27 cellular contexts compared by ENCODE assay signal in the genomic region with DNA sequence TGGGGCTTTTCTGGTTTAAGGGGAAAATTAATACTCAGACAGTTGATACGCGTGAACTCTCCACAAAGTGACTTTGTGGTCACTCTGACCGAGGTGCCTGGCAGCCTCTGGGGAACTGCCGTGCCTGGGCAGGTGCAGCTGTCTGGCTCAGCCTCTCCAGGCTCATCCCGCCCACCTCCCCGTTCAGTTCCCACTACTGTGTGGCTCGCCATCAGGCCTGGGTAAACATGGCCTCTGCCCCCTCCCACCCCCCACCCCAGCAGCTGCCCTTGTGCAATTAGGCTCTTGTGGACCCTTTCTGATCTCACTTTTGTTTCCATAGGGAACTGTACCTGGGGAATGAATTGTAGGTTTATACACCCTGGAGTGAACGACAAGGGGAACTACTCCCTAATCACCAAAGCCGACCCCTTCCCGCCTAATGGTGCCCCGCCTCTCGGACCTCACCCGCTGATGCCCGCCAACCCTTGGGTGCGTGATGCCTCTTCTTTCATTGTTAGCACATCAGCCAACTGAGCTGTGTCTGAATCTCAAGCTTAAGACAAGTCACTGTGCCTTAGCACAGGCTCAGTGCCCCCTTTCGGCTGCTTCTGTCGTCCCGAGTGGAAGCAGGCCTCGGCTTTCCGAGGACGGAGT. TPM values are rescaled to one million over a fixed set of nuclear protein-coding genes. Genes with fewer than 3 reads are reported as not detected.
DNase-seq lines count a peak whose midpoint lies in the region; ATAC-seq, FAIRE-seq and TF ChIP-seq lines count a peak whose summit lies in the region.
"Had no signal": no experiment of that assay in that cellular context is flagged by ENCODE, and none has a peak within 500 bp of the region (broad histone marks: within the 10 kb centered on the region; RNA-seq: fewer than 3 reads in every experiment).

No MANE protein-coding gene starts in this region.

- no peak overlapping the region for H3K4me3 ChIP-seq in MM.1S (ENCODE audit: low read length)
- H3K4me3 ChIP-seq in GM12878 = no peak overlapping the region
- no peak overlapping the region for H3K4me3 ChIP-seq in spleen
- H3K4me3 ChIP-seq: GM23248, psoas muscle had no signal

- peaks cover 33% of the 10 kb centered on the region for H3K36me3 Mint-ChIP-seq in activated naive CD8-positive, alpha-beta T cell treated with anti-CD3 and anti-CD28 coated beads, Interleukin-2, amount 50 U/mL, for 24 hours (ENCODE audit: low read depth)

- no peaks in the 10 kb centered on the region for H3K9me2 ChIP-seq in MM.1S (replicated peaks; ENCODE audit: insufficient read depth, low read length)

- DNase-seq in NCI-H1417 (lab: John Stamatoyannopoulos, UW) (peak; percentile 38 to 85 (median 59)), NCI-H1417 treated with DMSO at 0.1 percent for 48 hours (lab: John Stamatoyannopoulos, UW) (no peak), MM.1S (peak; percentile 58), GM12878 (ENCODE audit: low read depth, low spot score) (no peak), spleen (no peak), SW 1271 (lab: John Stamatoyannopoulos, UW) (no peak)
- no peak for DNase-seq in activated naive CD8-positive, alpha-beta T cell treated with anti-CD3 and anti-CD28 coated beads, Interleukin-2, amount 50 U/mL, for 24 hours
- DNase-seq: activated CD4-positive, alpha-beta memory T cell treated with anti-CD3 and anti-CD28 coated beads for 36 hours; activated T-cell treated with anti-CD3 and anti-CD28 coated beads for 4 hours; amygdala; BE2C; caudate nucleus; foreskin melanocyte; GM23248; kidney glomerular epithelial cell; NCI-H1105; psoas muscle; SIG-M5; T-helper 2 cell; WERI-Rb-1 had no signal

- in situ Hi-C loops in GM12878 (cut with MboI) = no loop called here

- no peak for TF ChIP-seq POLR2A in GM12878 (IDR thresholded peaks at IDR 0.05; ENCODE audit: low read depth, low read length)
- TF ChIP-seq POLR2A in spleen (IDR thresholded peaks at IDR 0.05) = no peak

- FAIRE-seq in GM12878 (lab: Jason Lieb, UNC) = no peak
- FAIRE-seq: D721Med had no signal

- H3K9me3 Mint-ChIP-seq in activated naive CD8-positive, alpha-beta T cell treated with anti-CD3 and anti-CD28 coated beads, Interleukin-2, amount 50 U/mL, for 24 hours = no peaks in the 10 kb centered on the region
- H3K9me3 Mint-ChIP-seq: activated CD4-positive, alpha-beta memory T cell treated with anti-CD3 and anti-CD28 coated beads for 36 hours; mesothelial cell of epicardium; nephron; type B pancreatic cell had no signal

- CTCF ChIA-PET in GM12878 (lab: Yijun Ruan, JAX) = no interaction called here

- no TSS peak for BruUV-seq in GM12878 (replicated peaks; lab: Mats Ljungman, UMichigan)

- no peaks in the 10 kb centered on the region for H3K27me3 ChIP-seq in MM.1S (replicated peaks; ENCODE audit: insufficient read depth, low read length)
- no peaks in the 10 kb centered on the region for H3K27me3 ChIP-seq in GM12878 (replicated peaks in 1 of 2; ENCODE audit: control insufficient read depth in 2 of 2, insufficient read depth in 2 of 2, low read length in 1 of 2)
- H3K27me3 ChIP-seq in spleen (replicated peaks in 1 of 7) = no peaks in the 10 kb centered on the region
- H3K27me3 ChIP-seq: BE2C had no signal

- H3K9ac ChIP-seq in MM.1S (ENCODE audit: low read length) (no peak overlapping the region), GM12878 (ENCODE audit: control insufficient read depth, insufficient read depth, low read length) (no peak overlapping the region)
- H3K9ac ChIP-seq: GM23248 had no signal

- H3K4me1 Mint-ChIP-seq in activated naive CD8-positive, alpha-beta T cell treated with anti-CD3 and anti-CD28 coated beads, Interleukin-2, amount 50 U/mL, for 24 hours = peaks cover 5% of the 10 kb centered on the region
- H3K4me1 Mint-ChIP-seq: mesothelial cell of epicardium, nephron had no signal

- intact Hi-C loops in GM12878 (cut with micrococcal nuclease; ENCODE audit: unreplicated experiment) = no loop called here
- intact Hi-C loops in spleen (cut with DNase I; ENCODE audit: low total_unique reads) = no loop called here

- ATAC-seq in GM12878 (peak; percentile 67), GM18861 (IDR thresholded peaks at IDR 0.05; ENCODE audit: unreplicated experiment) (no peak)
- ATAC-seq in activated naive CD8-positive, alpha-beta T cell treated with anti-CD3 and anti-CD28 coated beads, Interleukin-2, amount 50 U/mL, for 24 hours = no peak

- POLR2A ChIA-PET in GM12878 (lab: Charles Lee) = interaction anchor here (0.5 kb wide), 1 partner anchor 643 kb away, joined by 3 read pairs; no protein-coding TSS in a partner anchor

- TF ChIP-seq CTCF in MM.1S (IDR thresholded peaks at IDR 0.05; ENCODE audit: low read length) (no peak), GM12878 (IDR thresholded peaks at IDR 0.05 in 2 of 3, conservative IDR thresholded peaks at IDR 0.05 in 1 of 3; ENCODE audit: control insufficient read depth in 2 of 3, extremely low read depth in 1 of 3, insufficient read depth in 1 of 3, low read depth in 3 of 3, low read length in 3 of 3) (no peak), spleen (IDR thresholded peaks at IDR 0.05 in 8 of 11, conservative IDR thresholded peaks at IDR 0.05 in 3 of 11) (no peak)

- H3K79me2 ChIP-seq in MM.1S (ENCODE audit: low read length) = peaks cover 27% of the 10 kb centered on the region
- peaks cover 8% of the 10 kb centered on the region for H3K79me2 ChIP-seq in GM12878 (ENCODE audit: control insufficient read depth, insufficient read depth, low read length)

- H2AFZ ChIP-seq in MM.1S (ENCODE audit: low read length) (no peak overlapping the region), GM12878 (ENCODE audit: control insufficient read depth, low read depth, low read length) (no peak overlapping the region)
- H2AFZ ChIP-seq: GM23248 had no signal

- RAD21 ChIA-PET in GM12878 (lab: Charles Lee; ENCODE audit: unreplicated experiment) = no interaction called here

- SMC1A ChIA-PET in GM12878 (lab: Charles Lee; ENCODE audit: uncharacterized antibody, unreplicated experiment) = interaction anchor here (0.9 kb wide), 1 partner anchor 27 kb away, joined by 3 read pairs; no protein-coding TSS in a partner anchor

- no peaks in the 10 kb centered on the region for H3K9me3 ChIP-seq in MM.1S (replicated peaks; ENCODE audit: insufficient read depth, low read length)
- H3K9me3 ChIP-seq in GM12878 (replicated peaks; ENCODE audit: control insufficient read depth, insufficient read depth, low read length) = no peaks in the 10 kb centered on the region
- no peaks in the 10 kb centered on the region for H3K9me3 ChIP-seq in spleen
- H3K9me3 ChIP-seq: BE2C, psoas muscle had no signal

- H3K4me3 Mint-ChIP-seq in activated naive CD8-positive, alpha-beta T cell treated with anti-CD3 and anti-CD28 coated beads, Interleukin-2, amount 50 U/mL, for 24 hours = no peak overlapping the region
- H3K4me3 Mint-ChIP-seq: activated CD4-positive, alpha-beta memory T cell treated with anti-CD3 and anti-CD28 coated beads for 36 hours; mesothelial cell of epicardium; nephron; type B pancreatic cell had no signal

- peaks cover 22% of the 10 kb centered on the region for H3F3A ChIP-seq in MM.1S (ENCODE audit: insufficient read depth, low read length)

- H3K27ac ChIP-seq in MM.1S (ENCODE audit: low read length) (peak overlapping the region; percentile 76), GM12878 (ENCODE audit: control insufficient read depth, insufficient read depth) (peak overlapping the region; percentile 54), spleen (peak overlapping the region in 5 of 8 donors; percentile 48 to 92 (median 85))
- H3K27ac ChIP-seq: 22Rv1, GM23248, psoas muscle, WERI-Rb-1 had no signal

- H3K4me2 ChIP-seq in MM.1S (ENCODE audit: low read depth, low read length) (peak overlapping the region; percentile 49; the same call in 1 of the 2 replicates), GM12878 (ENCODE audit: control insufficient read depth, insufficient read depth) (no peak overlapping the region)

- no peak for TF ChIP-seq EP300 in GM12878 (IDR thresholded peaks at IDR 0.05; ENCODE audit: borderline replicate concordance in 1 of 2, control insufficient read depth in 1 of 2, low read depth in 2 of 2, low read length in 2 of 2)

- 79% methylated on average over 21 of the region's 21 CpGs for WGBS in GM12878 (ENCODE audit: insufficient coverage, insufficient replicate concordance, low lambda C conversion rate, missing lambda C conversion rate)
- 83 to 87% (median 84%) methylated on average over 20 to 21 of the region's 21 CpGs for WGBS in spleen, 5 donors

- H3K27me3 Mint-ChIP-seq in activated naive CD8-positive, alpha-beta T cell treated with anti-CD3 and anti-CD28 coated beads, Interleukin-2, amount 50 U/mL, for 24 hours = no peaks in the 10 kb centered on the region
- H3K27me3 Mint-ChIP-seq: activated CD4-positive, alpha-beta memory T cell treated with anti-CD3 and anti-CD28 coated beads for 36 hours; type B pancreatic cell had no signal

- H3K4me1 ChIP-seq in MM.1S (ENCODE audit: low read length) (peaks cover 21% of the 10 kb centered on the region), GM12878 (ENCODE audit: control insufficient read depth, insufficient read depth, low read length) (no peaks in the 10 kb centered on the region; the same call in none of the 2 replicates), spleen (peaks cover 7 to 95% (median 66%) of the 10 kb centered on the region in 6 donors)
- H3K4me1 ChIP-seq: BE2C, psoas muscle had no signal

- no peak for TF ChIP-seq RAD21 in GM12878 (IDR thresholded peaks at IDR 0.05; ENCODE audit: insufficient read depth, low read depth, low read length)

- H3K27ac Mint-ChIP-seq in activated naive CD8-positive, alpha-beta T cell treated with anti-CD3 and anti-CD28 coated beads, Interleukin-2, amount 50 U/mL, for 24 hours = no peak overlapping the region
- H3K27ac Mint-ChIP-seq: activated CD4-positive, alpha-beta memory T cell treated with anti-CD3 and anti-CD28 coated beads for 36 hours; mesothelial cell of epicardium; nephron; type B pancreatic cell had no signal

- H3K36me3 ChIP-seq in MM.1S (replicated peaks; ENCODE audit: insufficient read depth, low read length) = no peaks in the 10 kb centered on the region; the same call in 1 of the 2 replicates
- peaks cover 28 to 29% of the 10 kb centered on the region in 2 experiments for H3K36me3 ChIP-seq in GM12878 (ENCODE audit: control insufficient read depth in 2 of 2, insufficient read depth in 2 of 2, low read length in 1 of 2)
- H3K36me3 ChIP-seq in spleen = peaks cover 3 to 84% (median 49%) of the 10 kb centered on the region in 6 donors
- H3K36me3 ChIP-seq: WERI-Rb-1 had no signal

- H4K20me1 ChIP-seq in MM.1S (ENCODE audit: insufficient read depth, low read length) = no peaks in the 10 kb centered on the region
- H4K20me1 ChIP-seq in GM12878 (ENCODE audit: control insufficient read depth, insufficient read depth) = no peaks in the 10 kb centered on the region

RNA-seq across cellular contexts. Expression of a gene that starts 27.8 kb away (rescaled TPM):
- total RNA-seq in GM12878 (2013; cell fraction: nucleolus; rRNA removed) = 32.5 and 33.9 TPM in 2 replicates
- total RNA-seq in GM12878 (2014; rRNA removed) = 8.6 and 12.5 TPM in 2 replicates
- 14.9 and 15.9 TPM in 2 replicates for total RNA-seq in GM12878 (2014; rRNA removed; fragmentation: Illumina TruSeq; extraction: Trizol)
- 50.4 and 58.3 TPM in 2 replicates for total RNA-seq in GM12878 (2021)
- polyA plus RNA-seq in GM12878 (2011; ENCODE audit: low read depth) = 11.2 TPM
- 5.5 and 8.5 TPM in 2 replicates for polyA plus RNA-seq in GM12878 (2011; rRNA removed)
- polyA plus RNA-seq in GM12878 (2011; cell fraction: cytosol; rRNA removed) = 10.5 and 12.9 TPM in 2 replicates
- 33.8 and 48.9 TPM in 2 replicates for polyA plus RNA-seq in GM12878 (2011; cell fraction: nucleus; rRNA removed)
- polyA plus RNA-seq in GM12878 (2012) = 24.7 and 25.2 TPM in 2 replicates
- polyA plus RNA-seq in GM12878 (2014; fragmentation: Illumina TruSeq; extraction: Trizol) = 14.7 and 29.0 TPM in 2 replicates
- 1 to 10 TPM; 1.0 to 3.2 TPM for polyA plus RNA-seq in GM12878 (2014; fragmentation: Nextera tagmentation; extraction: Ambion mirVana)
- 29.1 and 37.5 TPM in 2 replicates for polyA plus RNA-seq in GM12878 (2014; rRNA removed)
- 10 to 100 TPM; 54.1 to 57.0 TPM for polyA plus RNA-seq in GM12878 (2016; fragmentation: Nextera tagmentation; extraction: Ambion mirVana)
- polyA minus RNA-seq in GM12878 (2011; rRNA and poly(A)+ RNA removed) = 4.7 and 7.5 TPM in 2 replicates
- polyA minus RNA-seq in GM12878 (2011; cell fraction: cytosol; rRNA and poly(A)+ RNA removed) = 7.5 and 8.8 TPM in 2 replicates
- polyA minus RNA-seq in GM12878 (2011; cell fraction: nucleus; rRNA and poly(A)+ RNA removed) = 8.5 and 16.6 TPM in 2 replicates
- total RNA-seq in spleen = 10 to 100 TPM; 24.1 to 65.2 (median 53.6) TPM
- 10 to 100 TPM; 18.0 to 29.3 (median 18.3) TPM for polyA plus RNA-seq in spleen

RNA-seq across cellular contexts. Expression of a gene that starts 40.4 kb away (rescaled TPM):
- not detected in 2 replicates for total RNA-seq in GM12878 (2013; cell fraction: nucleolus; rRNA removed)
- total RNA-seq in GM12878 (2014; rRNA removed) (not detected in 2 replicates), GM12878 (2014; rRNA removed; fragmentation: Illumina TruSeq; extraction: Trizol) (not detected in 2 replicates), GM12878 (2021) (not detected in 2 replicates), spleen (1 to 10 TPM in 1 of 7 donors, under 1 TPM in 1, not detected in 5; 0.82 to 1.2 TPM)
- polyA plus RNA-seq in GM12878 (2011; ENCODE audit: low read depth) = not detected
- polyA plus RNA-seq in GM12878 (2011; rRNA removed) (not detected in 2 replicates), GM12878 (2014; fragmentation: Illumina TruSeq; extraction: Trizol) (not detected in 2 replicates), GM12878 (2014; fragmentation: Nextera tagmentation; extraction: Ambion mirVana) (not detected), GM12878 (2014; rRNA removed) (0.33 TPM in 1 of 2 replicates, not detected in the other), GM12878 (2016; fragmentation: Nextera tagmentation; extraction: Ambion mirVana) (not detected), spleen (under 1 TPM; 0.39 to 0.64 (median 0.47) TPM)
- 0.08 and 0.10 TPM in 2 replicates for polyA plus RNA-seq in GM12878 (2011; cell fraction: cytosol; rRNA removed)
- polyA plus RNA-seq in GM12878 (2011; cell fraction: nucleus; rRNA removed) = 0.31 and 0.55 TPM in 2 replicates
- 0.26 and 0.32 TPM in 2 replicates for polyA plus RNA-seq in GM12878 (2012)
- not detected in 2 replicates for polyA minus RNA-seq in GM12878 (2011; rRNA and poly(A)+ RNA removed)
- polyA minus RNA-seq in GM12878 (2011; cell fraction: cytosol; rRNA and poly(A)+ RNA removed) = not detected in 2 replicates
- polyA minus RNA-seq in GM12878 (2011; cell fraction: nucleus; rRNA and poly(A)+ RNA removed) = not detected in 2 replicates
- total RNA-seq: G401, GM23248, mesothelial cell of epicardium, psoas muscle had no signal
- polyA plus RNA-seq: GM23248, psoas muscle had no signal

RNA-seq across cellular contexts. Expression of a gene that starts 52.9 kb away (rescaled TPM):
- total RNA-seq in GM12878 (2013; cell fraction: nucleolus; rRNA removed) = 178 and 189 TPM in 2 replicates
- total RNA-seq in GM12878 (2014; rRNA removed) = 531 and 598 TPM in 2 replicates
- total RNA-seq in GM12878 (2014; rRNA removed; fragmentation: Illumina TruSeq; extraction: Trizol) = 114 and 132 TPM in 2 replicates
- 373 and 384 TPM in 2 replicates for total RNA-seq in GM12878 (2021)
- polyA plus RNA-seq in GM12878 (2011; ENCODE audit: low read depth) = 92.9 TPM
- 29.3 and 78.7 TPM in 2 replicates for polyA plus RNA-seq in GM12878 (2011; rRNA removed)
- polyA plus RNA-seq in GM12878 (2011; cell fraction: cytosol; rRNA removed) = 257 and 379 TPM in 2 replicates
- polyA plus RNA-seq in GM12878 (2011; cell fraction: nucleus; rRNA removed) = 417 and 477 TPM in 2 replicates
- polyA plus RNA-seq in GM12878 (2012) = 413 and 478 TPM in 2 replicates
- 7.9 and 53.2 TPM in 2 replicates for polyA plus RNA-seq in GM12878 (2014; fragmentation: Illumina TruSeq; extraction: Trizol)
- polyA plus RNA-seq in GM12878 (2014; fragmentation: Nextera tagmentation; extraction: Ambion mirVana) = under 1 TPM; 0.55 to 0.66 TPM
- polyA plus RNA-seq in GM12878 (2014; rRNA removed) = 551 and 668 TPM in 2 replicates
- polyA plus RNA-seq in GM12878 (2016; fragmentation: Nextera tagmentation; extraction: Ambion mirVana) = 100 to 1,000 TPM; 462 to 477 TPM
- 55.5 and 207 TPM in 2 replicates for polyA minus RNA-seq in GM12878 (2011; rRNA and poly(A)+ RNA removed)
- polyA minus RNA-seq in GM12878 (2011; cell fraction: cytosol; rRNA and poly(A)+ RNA removed) = 88.6 and 114 TPM in 2 replicates
- polyA minus RNA-seq in GM12878 (2011; cell fraction: nucleus; rRNA and poly(A)+ RNA removed) = 55.1 and 94.4 TPM in 2 replicates
- total RNA-seq in spleen = 100 to 1,000 TPM; 557 to 820 (median 628) TPM
- 100 to 1,000 TPM; 649 to 925 (median 917) TPM for polyA plus RNA-seq in spleen

Comparison
In these comparisons a context has a peak if more than half of its experiments do, and no peak if none do; other contexts are left out.
1. DNase-seq: peak in NCI-H1417 (3 of 3) and MM.1S (single experiment); none in NCI-H1417 treated with DMSO at 0.1 percent for 48 hours (single experiment), GM12878 (single experiment), spleen (single experiment), SW 1271 (0 of 2) and activated naive CD8-positive, alpha-beta T cell treated with anti-CD3 and anti-CD28 coated beads, Interleukin-2, amount 50 U/mL, for 24 hours (single experiment).
2. Peak in every context shown above with its lines, with median percentiles within 50 percentile points of each other: H3K27ac ChIP-seq.